ENCODE assay signal across 16 cellular contexts in the genomic region with DNA sequence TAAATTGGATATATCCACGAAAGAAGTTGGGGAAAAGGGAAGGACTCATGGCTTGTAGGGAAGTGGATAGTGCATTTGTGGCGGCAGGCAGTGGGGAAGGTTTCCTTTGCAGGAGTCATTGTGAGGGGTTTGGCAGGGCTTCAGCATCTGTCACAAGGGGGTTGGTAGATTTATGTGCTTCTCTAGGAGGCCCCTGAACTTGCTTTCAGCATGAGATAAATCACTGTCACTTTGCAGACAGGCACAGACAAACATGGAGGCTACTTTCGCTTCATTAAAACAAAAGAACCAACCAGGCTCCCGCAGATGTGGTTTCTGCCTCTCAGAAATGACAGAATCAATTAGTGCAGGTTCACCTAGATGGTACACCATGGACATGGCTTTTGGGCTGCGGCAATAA.
DNase-seq lines count a peak whose midpoint lies in the region; ATAC-seq and TF ChIP-seq lines count a peak whose summit lies in the region.
"Had no signal": no experiment of that assay in that cellular context is flagged by ENCODE, and none has a peak within 500 bp of the region (broad histone marks: within the 10 kb centered on the region; RNA-seq: fewer than 3 reads in every experiment).

No MANE protein-coding gene starts in this region.

- no peak overlapping the region for H4K12ac ChIP-seq in trophoblast cell (ENCODE audit: low read depth, low read length)

- no peaks in the 10 kb centered on the region for H3K27me3 Mint-ChIP-seq in MCF 10A (ENCODE audit: insufficient read depth, unreplicated experiment)

- no peak overlapping the region for H3K27ac Mint-ChIP-seq in MCF 10A (ENCODE audit: low read depth, unreplicated experiment)
- H3K27ac Mint-ChIP-seq: activated CD4-positive, alpha-beta memory T cell treated with anti-CD3 and anti-CD28 coated beads, Interleukin-2, amount 10 ng/mL, durations not matched to agents 7 days and 5 days; activated T-helper 2 cell treated with anti-CD3 and anti-CD28 coated beads, Interferon-gamma antibody, Interleukin-2, Interleukin-4, amounts not matched to agents 10 μg/mL and 5 μg/mL and 100 μg/mL, durations not matched to agents 14 hours and 24 hours and 36 hours; B cell had no signal

- no peaks in the 10 kb centered on the region for H3K9me3 Mint-ChIP-seq in MCF 10A (ENCODE audit: unreplicated experiment)
- H3K9me3 Mint-ChIP-seq: activated CD4-positive, alpha-beta memory T cell treated with anti-CD3 and anti-CD28 coated beads, Interleukin-2, amount 10 ng/mL, durations not matched to agents 7 days and 5 days; activated T-helper 2 cell treated with anti-CD3 and anti-CD28 coated beads, Interferon-gamma antibody, Interleukin-2, Interleukin-4, amounts not matched to agents 10 μg/mL and 5 μg/mL and 100 μg/mL, durations not matched to agents 14 hours and 24 hours and 36 hours had no signal

- H3K4me2 ChIP-seq in trophoblast cell (ENCODE audit: low read length) = no peak overlapping the region

- no peak overlapping the region for H3K27ac ChIP-seq in trophoblast cell (ENCODE audit: low read depth, low read length)
- H3K27ac ChIP-seq: gastroesophageal sphincter had no signal

- no peaks in the 10 kb centered on the region for H3K36me3 Mint-ChIP-seq in MCF 10A (ENCODE audit: insufficient read depth, unreplicated experiment)

- no peak overlapping the region for H3K14ac ChIP-seq in trophoblast cell (ENCODE audit: low read length)

- no peaks in the 10 kb centered on the region for H3K79me1 ChIP-seq in trophoblast cell (ENCODE audit: low read length)

- POLR2A ChIA-PET in MCF 10A (lab: Yijun Ruan, JAX) = interaction anchor here (1.1 kb wide), 1 partner anchor 26 kb away, joined by 3 read pairs; no protein-coding TSS in a partner anchor

- CTCF ChIA-PET in MCF 10A (lab: Yijun Ruan, JAX) = interaction anchor here (0.9 to 2.5 kb wide), 4 partner anchors 19 to 143 kb away, joined by 3 to 11 read pairs (median 6); no protein-coding TSS in a partner anchor

- H2AK5ac ChIP-seq in trophoblast cell (ENCODE audit: low read length) = no peak overlapping the region

- TF ChIP-seq CTCF in MCF 10A (IDR thresholded peaks at IDR 0.05; ENCODE audit: unreplicated experiment) = no peak

- no peak overlapping the region for H3K4me3 Mint-ChIP-seq in MCF 10A (ENCODE audit: unreplicated experiment)
- H3K4me3 Mint-ChIP-seq: activated CD4-positive, alpha-beta memory T cell treated with anti-CD3 and anti-CD28 coated beads, Interleukin-2, amount 10 ng/mL, durations not matched to agents 7 days and 5 days; B cell had no signal

- no peak overlapping the region for H2BK12ac ChIP-seq in trophoblast cell (ENCODE audit: low read length)

- no peak overlapping the region for H3K4ac ChIP-seq in trophoblast cell (ENCODE audit: low read depth, low read length)

- H3K4me3 ChIP-seq in trophoblast cell (ENCODE audit: low read depth, low read length) = no peak overlapping the region
- H3K4me3 ChIP-seq: gastroesophageal sphincter had no signal

- no peak overlapping the region for H3K9ac ChIP-seq in trophoblast cell (ENCODE audit: low read length)

- no peak overlapping the region for H3K23ac ChIP-seq in trophoblast cell (ENCODE audit: low read length)

- no peak overlapping the region for H3K18ac ChIP-seq in trophoblast cell (ENCODE audit: low read length)

- WGBS in trophoblast cell (ENCODE audit: extremely low coverage, insufficient coverage, insufficient read length) = no CpG with 5 or more reads among the region's 5 CpGs

- no peak overlapping the region for H4K91ac ChIP-seq in trophoblast cell (ENCODE audit: low read depth, low read length)

- no peak overlapping the region for H4K8ac ChIP-seq in trophoblast cell (ENCODE audit: low read depth, low read length)

- no peak overlapping the region for H2AFZ ChIP-seq in trophoblast cell (ENCODE audit: insufficient read depth, low read length, poor library complexity)

- H3K9me3 ChIP-seq in trophoblast cell (ENCODE audit: insufficient read depth, low read depth, low read length) = no peaks in the 10 kb centered on the region
- H3K9me3 ChIP-seq: gastroesophageal sphincter had no signal

- DNase-seq in GDM1 (lab: John Stamatoyannopoulos, UW) = peak; percentile 74
- peak; percentile 30 for DNase-seq in NCI-H1436 (lab: John Stamatoyannopoulos, UW)
- DNase-seq in RPMI7951 (ENCODE audit: low read depth) = peak; percentile 42
- peak; percentile 33 for DNase-seq in kidney glomerular epithelial cell (lab: John Stamatoyannopoulos, UW)
- DNase-seq in MCF 10A (ENCODE audit: unreplicated experiment) = no peak
- no peak for DNase-seq in activated CD4-positive, alpha-beta T cell treated with anti-CD3 and anti-CD28 coated beads, Interleukin-2, amount 50 U/mL, for 48 hours
- DNase-seq in trophoblast cell = no peak
- DNase-seq: activated CD4-positive, alpha-beta memory T cell treated with anti-CD3 and anti-CD28 coated beads, Interleukin-2, amount 10 ng/mL, durations not matched to agents 7 days and 5 days; effector CD4-positive, alpha-beta T cell; GOT3; stimulated activated CD4-positive, alpha-beta T cell treated with anti-CD3 and anti-CD28 coated beads, Interleukin-2, amount 100 ng/mL, for 48 hours; T-helper 9 cell had no signal

- no peak overlapping the region for H2BK5ac ChIP-seq in trophoblast cell (ENCODE audit: low read depth, low read length, poor library complexity)

- peaks cover 0 to 10% of the 10 kb centered on the region in 2 experiments for H3K4me1 ChIP-seq in trophoblast cell (ENCODE audit: control insufficient read depth in 1 of 2, insufficient read depth in 2 of 2, low read length in 2 of 2)
- H3K4me1 ChIP-seq: gastroesophageal sphincter had no signal

- no peaks in the 10 kb centered on the region for H3K27me3 ChIP-seq in trophoblast cell (ENCODE audit: insufficient read depth, low read length)
- H3K27me3 ChIP-seq: gastroesophageal sphincter had no signal

- no peak overlapping the region for H2BK120ac ChIP-seq in trophoblast cell (ENCODE audit: insufficient read depth, low read length, poor library complexity)

- H3K79me2 ChIP-seq in trophoblast cell (ENCODE audit: control insufficient read depth, insufficient read depth, low read length, poor library complexity) = no peaks in the 10 kb centered on the region

- peaks cover 22% of the 10 kb centered on the region for H3K4me1 Mint-ChIP-seq in MCF 10A (ENCODE audit: insufficient read depth, unreplicated experiment)
- H3K4me1 Mint-ChIP-seq: activated CD4-positive, alpha-beta memory T cell treated with anti-CD3 and anti-CD28 coated beads, Interleukin-2, amount 10 ng/mL, durations not matched to agents 7 days and 5 days; B cell had no signal

- intact Hi-C loops in MCF 10A (cut with micrococcal nuclease) = no loop called here

- H3K36me3 ChIP-seq in trophoblast cell (ENCODE audit: control insufficient read depth in 1 of 2, insufficient read depth in 2 of 2, low read length in 2 of 2) = no peaks in the 10 kb centered on the region
- H3K36me3 ChIP-seq: gastroesophageal sphincter had no signal

- ATAC-seq in GM21529 (IDR thresholded peaks at IDR 0.05; ENCODE audit: unreplicated experiment) = no peak
- ATAC-seq: gastroesophageal sphincter had no signal

- BruUV-seq in MCF 10A (replicated peaks; lab: Mats Ljungman, UMichigan) = no TSS peak

Comparison
In these comparisons a context has a peak if more than half of its experiments do, and no peak if none do; other contexts are left out.
1. DNase-seq: peak in GDM1 (single experiment), NCI-H1436 (single experiment), RPMI7951 (single experiment) and kidney glomerular epithelial cell (single experiment); none in MCF 10A (single experiment), activated CD4-positive, alpha-beta T cell treated with anti-CD3 and anti-CD28 coated beads, Interleukin-2, amount 50 U/mL, for 48 hours (0 of 2) and trophoblast cell (0 of 2).